ENCODE assay signal across 14 cellular contexts in genomic region chr4:9812530-9813340, GRCh38. TPM values are rescaled to one million over a fixed set of nuclear protein-coding genes. Genes with fewer than 3 reads are reported as not detected.
DNase-seq lines count a peak whose midpoint lies in the region; ATAC-seq and TF ChIP-seq lines count a peak whose summit lies in the region.
"Had no signal": no experiment of that assay in that cellular context is flagged by ENCODE, and none has a peak within 500 bp of the region (broad histone marks: within the 10 kb centered on the region; RNA-seq: fewer than 3 reads in every experiment).

No MANE protein-coding gene starts in this region.

- TF ChIP-seq CTCF in GM06990 (IDR thresholded peaks at IDR 0.05; ENCODE audit: insufficient read depth, low read length, poor library complexity, severe bottlenecking) (no peak), RWPE1 (conservative IDR thresholded peaks at IDR 0.05; ENCODE audit: low read depth) (no peak)
- no peak for TF ChIP-seq CTCF in activated CD8-positive, alpha-beta T cell treated with anti-CD3 and anti-CD28 coated beads for 36 hours (IDR thresholded peaks at IDR 0.05)

- H3K4me3 Mint-ChIP-seq in activated CD8-positive, alpha-beta T cell treated with anti-CD3 and anti-CD28 coated beads for 36 hours = no peak overlapping the region
- H3K4me3 Mint-ChIP-seq: IgD-negative memory B cell had no signal

- intact Hi-C loops in activated CD8-positive, alpha-beta T cell treated with anti-CD3 and anti-CD28 coated beads for 36 hours (cut with micrococcal nuclease) = no loop called here
- intact Hi-C loops in posterior vena cava (cut with DNase I) = no loop called here

- H3K27me3 Mint-ChIP-seq in activated CD8-positive, alpha-beta T cell treated with anti-CD3 and anti-CD28 coated beads for 36 hours = peaks cover 21% of the 10 kb centered on the region

- H3K36me3 Mint-ChIP-seq in activated CD8-positive, alpha-beta T cell treated with anti-CD3 and anti-CD28 coated beads for 36 hours (ENCODE audit: low read depth) = no peaks in the 10 kb centered on the region
- H3K36me3 Mint-ChIP-seq: IgD-negative memory B cell had no signal

- CTCF ChIA-PET in activated CD8-positive, alpha-beta T cell treated with anti-CD3 and anti-CD28 coated beads for 36 hours (lab: Charles Lee) = no interaction called here
- CTCF ChIA-PET in RWPE1 (lab: Yijun Ruan, JAX) = no interaction called here

- no peaks in the 10 kb centered on the region for H3K9me3 Mint-ChIP-seq in activated CD8-positive, alpha-beta T cell treated with anti-CD3 and anti-CD28 coated beads for 36 hours

- ATAC-seq in GM19395 (IDR thresholded peaks at IDR 0.05; ENCODE audit: unreplicated experiment) (peak; percentile 90), HG03066 (IDR thresholded peaks at IDR 0.05; ENCODE audit: low read depth, unreplicated experiment) (peak; percentile 94)
- peak; percentile 73 for ATAC-seq in activated CD8-positive, alpha-beta T cell treated with anti-CD3 and anti-CD28 coated beads for 36 hours

- H3K36me3 ChIP-seq in GM06990 (ENCODE audit: control insufficient read depth, insufficient read depth, low read length) = no peaks in the 10 kb centered on the region

- no peak overlapping the region for H3K4me3 ChIP-seq in GM06990 (replicated peaks; ENCODE audit: low read depth, low read length)

- H3K4me1 Mint-ChIP-seq in activated CD8-positive, alpha-beta T cell treated with anti-CD3 and anti-CD28 coated beads for 36 hours (ENCODE audit: low read depth) = peaks cover 10% of the 10 kb centered on the region
- H3K4me1 Mint-ChIP-seq: IgD-negative memory B cell had no signal

- no peak overlapping the region for H3K27ac ChIP-seq in RWPE1
- H3K27ac ChIP-seq: parathyroid adenoma had no signal

- H3K27ac Mint-ChIP-seq in activated CD8-positive, alpha-beta T cell treated with anti-CD3 and anti-CD28 coated beads for 36 hours = no peak overlapping the region
- H3K27ac Mint-ChIP-seq: IgD-negative memory B cell had no signal

- peak; percentile 41 for DNase-seq in GM06990 (ENCODE audit: extremely low read depth, insufficient read length)
- DNase-seq in activated CD8-positive, alpha-beta T cell treated with anti-CD3 and anti-CD28 coated beads for 36 hours = peak; percentile 62
- no peak for DNase-seq in RWPE1 (ENCODE audit: low spot score)
- no peak for DNase-seq in posterior vena cava (ENCODE audit: low spot score)
- no peak for DNase-seq in NCI-H2196 (lab: John Stamatoyannopoulos, UW; ENCODE audit: unreplicated experiment)
- DNase-seq in kidney tubule cell (ENCODE audit: low spot score) = no peak
- DNase-seq: aorta, DMS79 treated with DMSO at 0.1 percent for 48 hours had no signal

- POLR2A ChIA-PET in activated CD8-positive, alpha-beta T cell treated with anti-CD3 and anti-CD28 coated beads for 36 hours (lab: Charles Lee) = no interaction called here
- POLR2A ChIA-PET in RWPE1 (lab: Yijun Ruan, JAX; ENCODE audit: low non-redundant PET) = no interaction called here

- H3K27me3 ChIP-seq in GM06990 (replicated peaks; ENCODE audit: control insufficient read depth, insufficient read depth, low read length) = no peaks in the 10 kb centered on the region; the same call in 1 of the 2 replicates

RNA-seq across cellular contexts. Expression of gene DRD5, which starts 31.3 kb away (rescaled TPM):
- not detected for total RNA-seq in activated CD8-positive, alpha-beta T cell treated with anti-CD3 and anti-CD28 coated beads for 36 hours
- total RNA-seq in posterior vena cava = not detected
- total RNA-seq: aorta; glomerular endothelial cell; T-helper 1 cell treated with Interleukin-12 subunit alpha and Interleukin-12 subunit beta and Interleukin-4 antibody, amounts not matched to agents 30 ng/mL and 1 ng/mL, for 36 hours had no signal

Comparison
In these comparisons a context has a peak if more than half of its experiments do, and no peak if none do; other contexts are left out.
1. DNase-seq: peak in GM06990 (single experiment) and activated CD8-positive, alpha-beta T cell treated with anti-CD3 and anti-CD28 coated beads for 36 hours (single experiment); none in RWPE1 (single experiment), posterior vena cava (single experiment), NCI-H2196 (single experiment) and kidney tubule cell (single experiment).
2. Peak in every context shown above with its lines, with median percentiles within 50 percentile points of each other: ATAC-seq.